8 cellular contexts compared by ENCODE assay signal in genomic region chr19:7921302-7921954, GRCh38. TPM values are rescaled to one million over a fixed set of nuclear protein-coding genes. Genes with fewer than 3 reads are reported as not detected.
DNase-seq lines count a peak whose midpoint lies in the region; ATAC-seq and TF ChIP-seq lines count a peak whose summit lies in the region.

No MANE protein-coding gene starts in this region.

- ATAC-seq in right lobe of liver (no peak), HG02623 (IDR thresholded peaks at IDR 0.05; ENCODE audit: unreplicated experiment) (no peak)

- no peak for DNase-seq in activated naive CD4-positive, alpha-beta T cell treated with anti-CD3 and anti-CD28 coated beads for 36 hours
- no peak for DNase-seq in activated naive CD4-positive, alpha-beta T cell (lab: John Stamatoyannopoulos, UW)
- peak; percentile 47 to 62 (median 56) for DNase-seq in right lobe of liver
- DNase-seq in type B pancreatic cell (ENCODE audit: extremely low spot score, unreplicated experiment): no peak
- DNase-seq in endothelial cell (ENCODE audit: low spot score): no peak
- no peak for DNase-seq in NAMALWA (ENCODE audit: low spot score)

- WGBS in adipose tissue, 3 donors: 35 to 62% (median 43%) methylated on average over 13 to 17 of the region's 17 CpGs
- WGBS in right lobe of liver (ENCODE audit: insufficient coverage, low coverage, low lambda C conversion rate, missing lambda C conversion rate): no CpG with 5 or more reads among the region's 17 CpGs

- peaks cover 0 to 39% (median 15%) of the 10 kb centered on the region in 4 donors for H3K4me1 ChIP-seq in right lobe of liver

- H3K4me1 Mint-ChIP-seq in activated naive CD4-positive, alpha-beta T cell treated with anti-CD3 and anti-CD28 coated beads for 36 hours (ENCODE audit: low read depth): peaks cover 39% of the 10 kb centered on the region
- peaks cover 15% of the 10 kb centered on the region for H3K4me1 Mint-ChIP-seq in type B pancreatic cell (ENCODE audit: unreplicated experiment)
- H3K4me1 Mint-ChIP-seq in endothelial cell (ENCODE audit: unreplicated experiment): peaks cover 11% of the 10 kb centered on the region

- H3K4me3 Mint-ChIP-seq in activated naive CD4-positive, alpha-beta T cell treated with anti-CD3 and anti-CD28 coated beads for 36 hours: peak overlapping the region; percentile 81
- H3K4me3 Mint-ChIP-seq in type B pancreatic cell (peak overlapping the region; percentile 87), endothelial cell (ENCODE audit: unreplicated experiment) (no peak overlapping the region)

- H3K27ac ChIP-seq in adipose tissue (ENCODE audit: low read depth, low read length) (peak overlapping the region; percentile 51), right lobe of liver (peak overlapping the region; percentile 15 to 72 (median 36))

- no peaks in the 10 kb centered on the region for H3K27me3 ChIP-seq in right lobe of liver

- intact Hi-C loops in activated naive CD4-positive, alpha-beta T cell treated with anti-CD3 and anti-CD28 coated beads for 36 hours (cut with micrococcal nuclease): loop anchor here (2.0 kb wide), 2 partner anchors 69 to 241 kb away; partner anchors contain the start of gene TRAPPC5
- intact Hi-C loops in right lobe of liver (cut with DNase I): no loop called here

- H3K9me3 ChIP-seq in right lobe of liver: no peaks in the 10 kb centered on the region

- CTCF ChIA-PET in activated naive CD4-positive, alpha-beta T cell treated with anti-CD3 and anti-CD28 coated beads for 36 hours (lab: Charles Lee): interaction anchor here (1.0 to 2.4 kb wide), 6 partner anchors 8 to 353 kb away, joined by 3 to 12 read pairs (median 4); partner anchors contain the start of gene TIMM44

- peak overlapping the region; percentile 73 for H3K27ac Mint-ChIP-seq in activated naive CD4-positive, alpha-beta T cell treated with anti-CD3 and anti-CD28 coated beads for 36 hours
- H3K27ac Mint-ChIP-seq in type B pancreatic cell (peak overlapping the region; percentile 92), endothelial cell (ENCODE audit: unreplicated experiment) (no peak overlapping the region)

- no peaks in the 10 kb centered on the region for H3K9me3 Mint-ChIP-seq in activated naive CD4-positive, alpha-beta T cell treated with anti-CD3 and anti-CD28 coated beads for 36 hours
- no peaks in the 10 kb centered on the region for H3K9me3 Mint-ChIP-seq in type B pancreatic cell
- no peaks in the 10 kb centered on the region for H3K9me3 Mint-ChIP-seq in endothelial cell (ENCODE audit: unreplicated experiment)

- no peak for TF ChIP-seq POLR2A in right lobe of liver (IDR thresholded peaks at IDR 0.05)

- peaks cover under 1% of the 10 kb centered on the region for H3K36me3 Mint-ChIP-seq in activated naive CD4-positive, alpha-beta T cell treated with anti-CD3 and anti-CD28 coated beads for 36 hours (ENCODE audit: low read depth)
- H3K36me3 Mint-ChIP-seq in type B pancreatic cell: no peaks in the 10 kb centered on the region
- H3K36me3 Mint-ChIP-seq in endothelial cell (ENCODE audit: low read depth, unreplicated experiment): peaks cover 8% of the 10 kb centered on the region

- H3K27me3 Mint-ChIP-seq in activated naive CD4-positive, alpha-beta T cell treated with anti-CD3 and anti-CD28 coated beads for 36 hours (ENCODE audit: low read depth): peaks cover 14% of the 10 kb centered on the region
- H3K27me3 Mint-ChIP-seq in type B pancreatic cell: peaks cover 22% of the 10 kb centered on the region
- H3K27me3 Mint-ChIP-seq in endothelial cell (ENCODE audit: unreplicated experiment): peaks cover 17% of the 10 kb centered on the region

- TF ChIP-seq CTCF in right lobe of liver (IDR thresholded peaks at IDR 0.05) (no peak), type B pancreatic cell (conservative IDR thresholded peaks at IDR 0.05) (no peak), endothelial cell (IDR thresholded peaks at IDR 0.05; ENCODE audit: unreplicated experiment) (no peak)

- H3K36me3 ChIP-seq in right lobe of liver: peaks cover 0 to 8% (median 0%) of the 10 kb centered on the region in 4 donors

- H3K4me3 ChIP-seq in right lobe of liver: peak overlapping the region; percentile 32 to 36 (median 33)

RNA-seq across cellular contexts. Expression of gene SNAPC2, which starts 1.3 kb away (rescaled TPM):
- 10 to 100 TPM; 10.9 to 12.4 TPM for total RNA-seq in activated naive CD4-positive, alpha-beta T cell treated with anti-CD3 and anti-CD28 coated beads for 36 hours
- polyA plus RNA-seq in adipose tissue: 10 to 100 TPM; 13.3 to 21.0 (median 15.7) TPM
- 1 to 10 TPM; 3.5 to 7.8 (median 5.2) TPM for total RNA-seq in right lobe of liver
- total RNA-seq in type B pancreatic cell (ENCODE audit: low replicate concordance): 13.7 and 15.0 TPM in 2 replicates
- total RNA-seq in endothelial cell (ENCODE audit: unreplicated experiment): 13.5 TPM

RNA-seq across cellular contexts. Expression of gene CTXN1, which starts 4.5 kb away (rescaled TPM):
- under 1 TPM in 1 of 2 experiments, not detected in 1; 0.43 TPM for total RNA-seq in activated naive CD4-positive, alpha-beta T cell treated with anti-CD3 and anti-CD28 coated beads for 36 hours
- 1 to 10 TPM in 1 of 3 donors, under 1 TPM in 2; 0.36 to 1.3 (median 0.86) TPM for polyA plus RNA-seq in adipose tissue
- total RNA-seq in right lobe of liver: under 1 TPM in 2 of 6 experiments, not detected in 4; 0.18 to 0.49 TPM
- total RNA-seq in type B pancreatic cell (ENCODE audit: low replicate concordance): 50.0 and 57.8 TPM in 2 replicates
- total RNA-seq in endothelial cell (ENCODE audit: unreplicated experiment): 18.3 TPM

RNA-seq across cellular contexts. Expression of gene TGFBR3L, which starts 6.8 kb away (rescaled TPM):
- 1 to 10 TPM; 1.7 to 3.7 TPM for total RNA-seq in activated naive CD4-positive, alpha-beta T cell treated with anti-CD3 and anti-CD28 coated beads for 36 hours
- 1 to 10 TPM in 1 of 3 donors, under 1 TPM in 1, not detected in 1; 0.07 to 1.0 TPM for polyA plus RNA-seq in adipose tissue
- total RNA-seq in right lobe of liver (1 to 10 TPM in 3 of 6 experiments, under 1 TPM in 3; 0.42 to 2.9 (median 1.3) TPM), type B pancreatic cell (ENCODE audit: low replicate concordance) (1.1 and 2.4 TPM in 2 replicates), endothelial cell (ENCODE audit: unreplicated experiment) (not detected)

RNA-seq across cellular contexts. Expression of gene MAP2K7, which starts 17.8 kb away (rescaled TPM):
- 10 to 100 TPM; 39.1 to 39.8 TPM for total RNA-seq in activated naive CD4-positive, alpha-beta T cell treated with anti-CD3 and anti-CD28 coated beads for 36 hours
- 10 to 100 TPM; 15.3 to 33.0 (median 20.4) TPM for polyA plus RNA-seq in adipose tissue
- 10 to 100 TPM in 5 of 6 experiments, 1 to 10 TPM in 1; 9.7 to 22.1 (median 15.6) TPM for total RNA-seq in right lobe of liver
- total RNA-seq in type B pancreatic cell (ENCODE audit: low replicate concordance): 38.2 and 42.2 TPM in 2 replicates
- 31.1 TPM for total RNA-seq in endothelial cell (ENCODE audit: unreplicated experiment)

RNA-seq across cellular contexts. Expression of gene TIMM44, which starts 22.0 kb away (rescaled TPM):
- total RNA-seq in activated naive CD4-positive, alpha-beta T cell treated with anti-CD3 and anti-CD28 coated beads for 36 hours: 10 to 100 TPM; 88.8 to 88.9 TPM
- polyA plus RNA-seq in adipose tissue: 10 to 100 TPM; 32.2 to 58.1 (median 54.9) TPM
- total RNA-seq in right lobe of liver (10 to 100 TPM; 26.1 to 41.7 (median 36.9) TPM), type B pancreatic cell (ENCODE audit: low replicate concordance) (73.7 and 80.4 TPM in 2 replicates), endothelial cell (ENCODE audit: unreplicated experiment) (46.5 TPM)

Comparison
In these comparisons a context has a peak if more than half of its experiments do, and no peak if none do; other contexts are left out.
1. DNase-seq: peak in right lobe of liver (3 of 3); none in activated naive CD4-positive, alpha-beta T cell treated with anti-CD3 and anti-CD28 coated beads for 36 hours (single experiment), activated naive CD4-positive, alpha-beta T cell (0 of 4), type B pancreatic cell (single experiment), endothelial cell (single experiment) and NAMALWA (single experiment).
2. RNA of gene CTXN1, which starts 4.5 kb away (total RNA-seq): 50.0 to 57.8 TPM in type B pancreatic cell and 18.3 TPM in endothelial cell (single experiment); 0.43 TPM in activated naive CD4-positive, alpha-beta T cell treated with anti-CD3 and anti-CD28 coated beads for 36 hours and 0.18 to 0.49 TPM in right lobe of liver; every median in the first group is over 10 times any median in the second.